In the genomic region with DNA sequence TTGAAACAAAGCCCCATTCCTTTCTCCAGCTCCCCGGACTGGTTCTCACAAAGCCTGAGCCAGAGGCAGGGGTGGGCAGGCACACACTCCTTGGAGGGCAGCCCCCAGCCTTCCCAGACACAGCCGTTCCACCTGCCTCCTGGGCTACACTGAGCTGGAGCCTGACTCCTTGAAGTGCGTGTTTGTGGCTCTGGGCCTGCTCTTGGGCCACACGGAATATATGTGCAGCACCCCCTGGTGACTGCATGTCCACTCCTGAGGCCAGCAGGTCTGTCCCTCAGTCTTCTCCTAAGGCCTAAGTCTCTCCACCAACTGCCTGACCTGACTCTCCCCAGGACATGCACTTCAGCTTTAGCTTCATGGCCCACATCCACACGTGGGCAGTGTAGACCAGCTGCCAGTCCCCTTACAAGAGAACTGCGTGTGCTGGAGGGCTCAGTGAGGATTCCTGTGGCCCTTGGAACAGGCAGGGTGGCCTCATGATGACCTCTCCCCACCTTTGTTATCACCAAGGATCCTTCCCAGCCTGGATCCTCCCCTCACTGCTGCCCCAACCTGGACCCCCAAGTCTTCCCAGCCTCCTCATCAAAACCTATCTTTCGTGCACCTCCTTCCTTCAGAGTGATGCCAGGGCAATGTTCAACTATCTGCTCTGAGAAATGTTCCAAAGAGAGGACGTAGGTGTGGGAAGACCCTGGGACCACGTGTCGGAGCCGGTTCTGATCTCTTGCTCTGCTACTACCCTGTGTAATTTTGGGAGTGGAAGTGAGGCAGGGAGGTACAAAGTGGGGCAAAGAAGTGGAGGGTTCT, we compare ENCODE assay signal across 1 cellular context.
TF ChIP-seq lines count a peak whose summit lies in the region.

No MANE protein-coding gene starts in this region.

TF ChIP-seq in A549, 52 proteins besides CTCF, POLR2A, EP300 and RAD21 (continued from another document):
- TF ChIP-seq, protein P1, sequence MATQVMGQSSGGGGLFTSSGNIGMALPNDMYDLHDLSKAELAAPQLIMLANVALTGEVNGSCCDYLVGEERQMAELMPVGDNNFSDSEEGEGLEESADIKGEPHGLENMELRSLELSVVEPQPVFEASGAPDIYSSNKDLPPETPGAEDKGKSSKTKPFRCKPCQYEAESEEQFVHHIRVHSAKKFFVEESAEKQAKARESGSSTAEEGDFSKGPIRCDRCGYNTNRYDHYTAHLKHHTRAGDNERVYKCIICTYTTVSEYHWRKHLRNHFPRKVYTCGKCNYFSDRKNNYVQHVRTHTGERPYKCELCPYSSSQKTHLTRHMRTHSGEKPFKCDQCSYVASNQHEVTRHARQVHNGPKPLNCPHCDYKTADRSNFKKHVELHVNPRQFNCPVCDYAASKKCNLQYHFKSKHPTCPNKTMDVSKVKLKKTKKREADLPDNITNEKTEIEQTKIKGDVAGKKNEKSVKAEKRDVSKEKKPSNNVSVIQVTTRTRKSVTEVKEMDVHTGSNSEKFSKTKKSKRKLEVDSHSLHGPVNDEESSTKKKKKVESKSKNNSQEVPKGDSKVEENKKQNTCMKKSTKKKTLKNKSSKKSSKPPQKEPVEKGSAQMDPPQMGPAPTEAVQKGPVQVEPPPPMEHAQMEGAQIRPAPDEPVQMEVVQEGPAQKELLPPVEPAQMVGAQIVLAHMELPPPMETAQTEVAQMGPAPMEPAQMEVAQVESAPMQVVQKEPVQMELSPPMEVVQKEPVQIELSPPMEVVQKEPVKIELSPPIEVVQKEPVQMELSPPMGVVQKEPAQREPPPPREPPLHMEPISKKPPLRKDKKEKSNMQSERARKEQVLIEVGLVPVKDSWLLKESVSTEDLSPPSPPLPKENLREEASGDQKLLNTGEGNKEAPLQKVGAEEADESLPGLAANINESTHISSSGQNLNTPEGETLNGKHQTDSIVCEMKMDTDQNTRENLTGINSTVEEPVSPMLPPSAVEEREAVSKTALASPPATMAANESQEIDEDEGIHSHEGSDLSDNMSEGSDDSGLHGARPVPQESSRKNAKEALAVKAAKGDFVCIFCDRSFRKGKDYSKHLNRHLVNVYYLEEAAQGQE (IDR thresholded peaks at IDR 0.05): no peak
TF ChIP-seq in A549: peak in this region for 0.
